Comparison of ENCODE assay signal across 11 cellular contexts in the genomic region with DNA sequence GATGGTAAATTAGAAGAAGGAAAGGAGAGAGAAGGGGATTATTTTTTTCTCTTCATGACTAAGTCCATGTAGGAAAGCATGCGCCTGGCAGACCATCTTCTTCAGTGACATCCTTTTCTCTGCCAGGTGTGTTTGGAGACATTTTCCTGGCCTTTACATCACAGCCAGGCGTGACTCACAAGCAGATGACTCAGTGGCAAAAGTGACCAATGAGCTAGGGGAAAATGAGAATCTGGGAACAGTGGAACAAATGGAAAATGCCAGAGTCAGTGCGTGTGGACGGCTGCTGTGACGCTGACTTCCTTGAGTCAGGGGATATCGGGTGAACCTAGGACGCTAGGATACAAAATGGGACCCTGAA. TPM values are rescaled to one million over a fixed set of nuclear protein-coding genes. Genes with fewer than 3 reads are reported as not detected.
DNase-seq lines count a peak whose midpoint lies in the region; ATAC-seq, FAIRE-seq and TF ChIP-seq lines count a peak whose summit lies in the region.
"Had no signal": no experiment of that assay in that cellular context is flagged by ENCODE, and none has a peak within 500 bp of the region (broad histone marks: within the 10 kb centered on the region; RNA-seq: fewer than 3 reads in every experiment).

No MANE protein-coding gene starts in this region.

- TF ChIP-seq POLR2A in adrenal gland (IDR thresholded peaks at IDR 0.05) (peak in 1 of 2 donors; percentile 42), gastroesophageal sphincter (IDR thresholded peaks at IDR 0.05) (no peak), transverse colon (IDR thresholded peaks at IDR 0.05) (no peak)

- H3K36me3 ChIP-seq in adrenal gland (replicated peaks in 1 of 2) (no peaks in the 10 kb centered on the region), gastroesophageal sphincter (peaks cover 0 to 13% of the 10 kb centered on the region in 2 donors), transverse colon (peaks cover 0 to 3% (median 0%) of the 10 kb centered on the region in 4 donors)

- intact Hi-C loops in adrenal gland (cut with DNase I) = no loop called here
- intact Hi-C loops in transverse colon (cut with DNase I; ENCODE audit: low total_unique reads) = no loop called here

- ATAC-seq in activated naive CD4-positive, alpha-beta T cell treated with anti-CD3 and anti-CD28 coated beads, Interleukin-2, amount 50 U/mL, for 72 hours = peak in 1 of 2 donors; percentile 78
- peak; percentile 80 for ATAC-seq in gastroesophageal sphincter
- ATAC-seq: left cardiac atrium had no signal

- no peak for TF ChIP-seq CTCF in adrenal gland (IDR thresholded peaks at IDR 0.05)
- no peak for TF ChIP-seq CTCF in gastroesophageal sphincter (IDR thresholded peaks at IDR 0.05)
- TF ChIP-seq CTCF in transverse colon (IDR thresholded peaks at IDR 0.05) = no peak

- H3K27me3 ChIP-seq in adrenal gland (no peaks in the 10 kb centered on the region), gastroesophageal sphincter (no peaks in the 10 kb centered on the region), transverse colon (no peaks in the 10 kb centered on the region)

- WGBS in adrenal gland, 4 donors = 50 to 71% (median 55%) methylated on average over 7 of the region's 7 CpGs
- WGBS in gastroesophageal sphincter (ENCODE audit: low coverage in 1 of 2), 2 donors = 39 to 70% methylated on average over 5 to 7 of the region's 7 CpGs
- 78 to 89% methylated on average over 7 of the region's 7 CpGs for WGBS in transverse colon (ENCODE audit: low coverage in 1 of 2), 2 donors

- H3K27ac Mint-ChIP-seq in activated naive CD4-positive, alpha-beta T cell treated with anti-CD3 and anti-CD28 coated beads, Interleukin-2, amount 50 U/mL, for 72 hours = peak overlapping the region; percentile 3 to 25
- H3K27ac Mint-ChIP-seq: B cell had no signal

- H3K27ac ChIP-seq in adrenal gland (peak overlapping the region; percentile 22 to 93 (median 69)), gastroesophageal sphincter (peak overlapping the region in 3 of 4 donors; percentile 54 to 72 (median 54)), transverse colon (peak overlapping the region in 3 of 4 donors; percentile 37 to 62 (median 52))

- FAIRE-seq in frontal cortex (lab: Jason Lieb, UNC) = no peak

- TF ChIP-seq EP300 in gastroesophageal sphincter (IDR thresholded peaks at IDR 0.05) (no peak), transverse colon (IDR thresholded peaks at IDR 0.05; ENCODE audit: low read depth) (peak; percentile 5)

- H3K9me3 ChIP-seq in adrenal gland (replicated peaks in 1 of 3) (no peaks in the 10 kb centered on the region), gastroesophageal sphincter (no peaks in the 10 kb centered on the region), transverse colon (no peaks in the 10 kb centered on the region)

- H3K4me3 ChIP-seq in adrenal gland (no peak overlapping the region), gastroesophageal sphincter (no peak overlapping the region), transverse colon (no peak overlapping the region)

- in situ Hi-C loops in transverse colon (cut with MboI; ENCODE audit: low pct_ligation_motif_present in 1 of 4, low pct_unique_long_range_greater_than_20kb in 1 of 4, low sequenced_read_pairs in 3 of 4) = no loop called here

- H3K9me3 Mint-ChIP-seq in activated naive CD4-positive, alpha-beta T cell treated with anti-CD3 and anti-CD28 coated beads, Interleukin-2, amount 50 U/mL, for 72 hours = no peaks in the 10 kb centered on the region

- H3K36me3 Mint-ChIP-seq in activated naive CD4-positive, alpha-beta T cell treated with anti-CD3 and anti-CD28 coated beads, Interleukin-2, amount 50 U/mL, for 72 hours = no peaks in the 10 kb centered on the region

- DNase-seq in activated naive CD4-positive, alpha-beta T cell treated with anti-CD3 and anti-CD28 coated beads, Interleukin-2, amount 50 U/mL, for 72 hours (ENCODE audit: low spot score in 2 of 2) = no peak
- no peak for DNase-seq in activated naive CD4-positive, alpha-beta T cell (lab: John Stamatoyannopoulos, UW)
- DNase-seq in adrenal gland = peak; percentile 76 to 91 (median 88)
- DNase-seq in transverse colon = no peak
- no peak for DNase-seq in DMS 273 treated with DMSO at 0.1 percent for 48 hours (lab: John Stamatoyannopoulos, UW)
- no peak for DNase-seq in frontal cortex (ENCODE audit: low spot score in 2 of 2)
- no peak for DNase-seq in middle frontal gyrus (ENCODE audit: extremely low spot score, low spot score)
- DNase-seq: left cardiac atrium, NCI-H1092 had no signal

- H3K4me1 ChIP-seq in adrenal gland (replicated peaks in 1 of 2) (peaks cover 11 to 24% of the 10 kb centered on the region in 2 donors), gastroesophageal sphincter (peaks cover 0 to 16% (median 0%) of the 10 kb centered on the region in 3 donors), transverse colon (peaks cover 0 to 18% (median 0%) of the 10 kb centered on the region in 4 donors)

RNA-seq across cellular contexts. Expression of a gene that starts 9.4 kb away (rescaled TPM):
- total RNA-seq in activated naive CD4-positive, alpha-beta T cell treated with anti-CD3 and anti-CD28 coated beads, Interleukin-2, amount 50 U/mL, for 72 hours = 10 to 100 TPM in 1 of 2 donors, 1 to 10 TPM in 1; 5.5 to 15.0 TPM
- total RNA-seq in adrenal gland = 10 to 100 TPM; 13.7 to 36.7 (median 22.8) TPM
- 10 to 100 TPM in 1 of 3 donors, 1 to 10 TPM in 2; 8.6 to 12.2 (median 9.5) TPM for polyA plus RNA-seq in adrenal gland
- 10 to 100 TPM; 14.8 to 43.4 (median 28.5) TPM for total RNA-seq in gastroesophageal sphincter
- total RNA-seq in transverse colon = 10 to 100 TPM; 18.5 to 41.3 (median 34.5) TPM
- 55.8 TPM for total RNA-seq in frontal cortex

RNA-seq across cellular contexts. Expression of a gene that starts 25.7 kb away (rescaled TPM):
- total RNA-seq in activated naive CD4-positive, alpha-beta T cell treated with anti-CD3 and anti-CD28 coated beads, Interleukin-2, amount 50 U/mL, for 72 hours = 10 to 100 TPM; 24.2 to 24.9 TPM
- total RNA-seq in adrenal gland = 10 to 100 TPM; 39.7 to 74.6 (median 47.2) TPM
- polyA plus RNA-seq in adrenal gland = 10 to 100 TPM; 22.5 to 34.8 (median 24.4) TPM
- 10 to 100 TPM; 55.3 to 77.5 (median 66.3) TPM for total RNA-seq in gastroesophageal sphincter
- 100 to 1,000 TPM; 100 to 940 (median 120) TPM for total RNA-seq in transverse colon
- 19.6 TPM for total RNA-seq in frontal cortex

Comparison
In these comparisons a context has a peak if more than half of its experiments do, and no peak if none do; other contexts are left out.
1. DNase-seq: peak in adrenal gland (7 of 7); none in activated naive CD4-positive, alpha-beta T cell treated with anti-CD3 and anti-CD28 coated beads, Interleukin-2, amount 50 U/mL, for 72 hours (0 of 2), activated naive CD4-positive, alpha-beta T cell (0 of 4), transverse colon (single experiment), DMS 273 treated with DMSO at 0.1 percent for 48 hours (single experiment), frontal cortex (0 of 2) and middle frontal gyrus (single experiment).
2. Peak in every context shown above with its lines, with median percentiles within 50 percentile points of each other: H3K27ac ChIP-seq.